Comparison of ENCODE assay signal across 1 cellular context in the genomic region with DNA sequence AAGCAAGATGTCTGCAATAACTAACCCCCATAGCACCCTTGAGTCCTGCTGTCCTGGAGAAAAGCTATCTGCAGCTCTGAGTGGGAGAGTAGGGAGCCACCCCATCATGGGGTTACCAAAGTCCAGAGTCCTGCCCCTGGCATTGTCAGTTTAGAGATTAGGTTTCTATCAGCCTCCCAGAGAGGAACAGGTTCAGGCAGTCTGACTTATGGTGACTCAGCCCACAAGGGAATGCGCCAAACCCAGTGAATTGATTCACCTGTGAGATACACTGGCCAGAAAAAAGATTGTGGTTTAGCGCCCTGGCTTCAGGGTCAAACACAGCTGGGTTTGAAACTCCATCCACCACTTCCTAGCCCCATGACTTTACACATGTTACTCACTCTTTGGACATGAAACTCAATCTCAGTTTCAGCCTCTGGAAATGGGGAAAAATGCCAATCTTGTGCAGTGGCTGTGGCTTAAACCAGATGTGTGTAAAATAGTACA.
TF ChIP-seq lines count a peak whose summit lies in the region.

No MANE protein-coding gene starts in this region.

TF ChIP-seq in K562, 482 proteins besides CTCF, POLR2A, EP300 and RAD21 (continued from another document and continues in another):
- TF ChIP-seq TFAM (CRISPR knock-in tag; conservative IDR thresholded peaks at IDR 0.05) (no peak), GATA2 (CRISPR knock-in tag; IDR thresholded peaks at IDR 0.05) (peak; percentile 46), KLF13 (tag; IDR thresholded peaks at IDR 0.05; ENCODE audit: borderline replicate concordance, low read depth) (no peak), MECOM (CRISPR knock-in tag; IDR thresholded peaks at IDR 0.05) (0 out of 2 replicates have a peak, but pooled peaks have one; percentile 29), ZNF444 (CRISPR knock-in tag; IDR thresholded peaks at IDR 0.05) (no peak), NCOA6 (IDR thresholded peaks at IDR 0.05) (0 out of 2 replicates have a peak, but pooled peaks have one; percentile 8), TCF3 (CRISPR knock-in tag; IDR thresholded peaks at IDR 0.05) (peak; percentile 73), TRIM24 (IDR thresholded peaks at IDR 0.05) (0 out of 4 replicates have a peak, but pooled peaks have one; percentile 15 to 51), SRF (CRISPR knock-in tag; IDR thresholded peaks at IDR 0.05) (peak in 1 of 2 experiments; percentile 66; a peak in 1 of 4 replicates), ZEB2 (IDR thresholded peaks at IDR 0.05) (peak; percentile 89), NR4A1 (CRISPR knock-in tag; IDR thresholded peaks at IDR 0.05) (no peak), NR4A1 (tag; IDR thresholded peaks at IDR 0.05) (peak; percentile 37; the same call in 1 of the 2 replicates), STAT5A (IDR thresholded peaks at IDR 0.05; ENCODE audit: borderline replicate concordance, low read length) (peak; percentile 33; the same call in 1 of the 2 replicates), SMC3 (conservative IDR thresholded peaks at IDR 0.05; ENCODE audit: insufficient read depth, low read depth, low read length) (0 out of 2 replicates have a peak, but pooled peaks have one; percentile 12), CBX3 (IDR thresholded peaks at IDR 0.05; ENCODE audit: borderline replicate concordance in 1 of 2, low read length in 2 of 2) (0 out of 3 replicates have a peak, but pooled peaks of 1 of the 2 experiments have one; percentile 43), POLR2AphosphoS5 (IDR thresholded peaks at IDR 0.05; ENCODE audit: control insufficient read depth, insufficient read depth, low read depth, low read length) (peak; percentile 66; the same call in 1 of the 2 replicates), LEF1 (IDR thresholded peaks at IDR 0.05) (peak; percentile 42; the same call in 1 of the 2 replicates), CBFA2T2 (conservative IDR thresholded peaks at IDR 0.05) (peak; percentile 80), FOXK1 (CRISPR knock-in tag; IDR thresholded peaks at IDR 0.05; ENCODE audit: borderline replicate concordance) (no peak), TEAD1 (CRISPR knock-in tag; IDR thresholded peaks at IDR 0.05) (peak; percentile 65 to 78; a peak in 3 of 4 replicates), NFIC (IDR thresholded peaks at IDR 0.05) (peak; percentile 61), RCOR1 (IDR thresholded peaks at IDR 0.05; ENCODE audit: borderline replicate concordance in 1 of 2, low read depth in 2 of 2, low read length in 2 of 2) (peak; percentile 77 to 97), ZNF311 (CRISPR knock-in tag; IDR thresholded peaks at IDR 0.05) (peak; percentile 49; the same call in 1 of the 2 replicates), RBM22 (IDR thresholded peaks at IDR 0.05; ENCODE audit: low read depth, low read length, poor library complexity, severe bottlenecking) (no peak), HDAC1 (IDR thresholded peaks at IDR 0.05) (peak in 1 of 2 experiments; percentile 86; a peak in 2 of 4 replicates), DMBX1 (CRISPR knock-in tag; IDR thresholded peaks at IDR 0.05; ENCODE audit: borderline replicate concordance) (peak; percentile 81; the same call in 1 of the 2 replicates), HNRNPL (IDR thresholded peaks at IDR 0.05; ENCODE audit: low read depth, low read length) (0 out of 2 replicates have a peak, but pooled peaks have one; percentile 36), GATAD2B (IDR thresholded peaks at IDR 0.05; ENCODE audit: borderline replicate concordance) (peak; percentile 33; the same call in 1 of the 2 replicates), NCOA1 (IDR thresholded peaks at IDR 0.05; ENCODE audit: low read depth) (peak; percentile 51; the same call in 1 of the 2 replicates), CCNT2 (IDR thresholded peaks at IDR 0.05; ENCODE audit: borderline replicate concordance, extremely low read depth, insufficient read length, low read depth, low read length) (no peak), XRCC4 (IDR thresholded peaks at IDR 0.05; ENCODE audit: extremely low read depth, insufficient read depth, insufficient read length) (no peak), SMAD4 (CRISPR knock-in tag; conservative IDR thresholded peaks at IDR 0.05) (peak; percentile 84), KHSRP (IDR thresholded peaks at IDR 0.05) (no peak), ESRRA (IDR thresholded peaks at IDR 0.05; ENCODE audit: borderline replicate concordance, low read depth) (peak; percentile 78; the same call in 1 of the 2 replicates), NRF1 (conservative IDR thresholded peaks at IDR 0.05 in 1 of 2, IDR thresholded peaks at IDR 0.05 in 1 of 2) (peak in 1 of 2 experiments; percentile 21; a peak in 1 of 4 replicates), TBL1XR1 (IDR thresholded peaks at IDR 0.05; ENCODE audit: low read length in 2 of 2) (peak in 1 of 2 experiments; percentile 89; a peak in 2 of 4 replicates)
- TF ChIP-seq, protein P1, sequence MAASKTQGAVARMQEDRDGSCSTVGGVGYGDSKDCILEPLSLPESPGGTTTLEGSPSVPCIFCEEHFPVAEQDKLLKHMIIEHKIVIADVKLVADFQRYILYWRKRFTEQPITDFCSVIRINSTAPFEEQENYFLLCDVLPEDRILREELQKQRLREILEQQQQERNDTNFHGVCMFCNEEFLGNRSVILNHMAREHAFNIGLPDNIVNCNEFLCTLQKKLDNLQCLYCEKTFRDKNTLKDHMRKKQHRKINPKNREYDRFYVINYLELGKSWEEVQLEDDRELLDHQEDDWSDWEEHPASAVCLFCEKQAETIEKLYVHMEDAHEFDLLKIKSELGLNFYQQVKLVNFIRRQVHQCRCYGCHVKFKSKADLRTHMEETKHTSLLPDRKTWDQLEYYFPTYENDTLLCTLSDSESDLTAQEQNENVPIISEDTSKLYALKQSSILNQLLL (CRISPR knock-in tag; IDR thresholded peaks at IDR 0.05; ENCODE audit: borderline replicate concordance), result no peak
- TF ChIP-seq, protein P2, sequence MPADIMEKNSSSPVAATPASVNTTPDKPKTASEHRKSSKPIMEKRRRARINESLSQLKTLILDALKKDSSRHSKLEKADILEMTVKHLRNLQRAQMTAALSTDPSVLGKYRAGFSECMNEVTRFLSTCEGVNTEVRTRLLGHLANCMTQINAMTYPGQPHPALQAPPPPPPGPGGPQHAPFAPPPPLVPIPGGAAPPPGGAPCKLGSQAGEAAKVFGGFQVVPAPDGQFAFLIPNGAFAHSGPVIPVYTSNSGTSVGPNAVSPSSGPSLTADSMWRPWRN (IDR thresholded peaks at IDR 0.05; ENCODE audit: low read depth), result peak; percentile 82
- TF ChIP-seq, protein P3, sequence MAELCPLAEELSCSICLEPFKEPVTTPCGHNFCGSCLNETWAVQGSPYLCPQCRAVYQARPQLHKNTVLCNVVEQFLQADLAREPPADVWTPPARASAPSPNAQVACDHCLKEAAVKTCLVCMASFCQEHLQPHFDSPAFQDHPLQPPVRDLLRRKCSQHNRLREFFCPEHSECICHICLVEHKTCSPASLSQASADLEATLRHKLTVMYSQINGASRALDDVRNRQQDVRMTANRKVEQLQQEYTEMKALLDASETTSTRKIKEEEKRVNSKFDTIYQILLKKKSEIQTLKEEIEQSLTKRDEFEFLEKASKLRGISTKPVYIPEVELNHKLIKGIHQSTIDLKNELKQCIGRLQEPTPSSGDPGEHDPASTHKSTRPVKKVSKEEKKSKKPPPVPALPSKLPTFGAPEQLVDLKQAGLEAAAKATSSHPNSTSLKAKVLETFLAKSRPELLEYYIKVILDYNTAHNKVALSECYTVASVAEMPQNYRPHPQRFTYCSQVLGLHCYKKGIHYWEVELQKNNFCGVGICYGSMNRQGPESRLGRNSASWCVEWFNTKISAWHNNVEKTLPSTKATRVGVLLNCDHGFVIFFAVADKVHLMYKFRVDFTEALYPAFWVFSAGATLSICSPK (IDR thresholded peaks at IDR 0.05; ENCODE audit: borderline replicate concordance), result no peak
- TF ChIP-seq, protein P4, sequence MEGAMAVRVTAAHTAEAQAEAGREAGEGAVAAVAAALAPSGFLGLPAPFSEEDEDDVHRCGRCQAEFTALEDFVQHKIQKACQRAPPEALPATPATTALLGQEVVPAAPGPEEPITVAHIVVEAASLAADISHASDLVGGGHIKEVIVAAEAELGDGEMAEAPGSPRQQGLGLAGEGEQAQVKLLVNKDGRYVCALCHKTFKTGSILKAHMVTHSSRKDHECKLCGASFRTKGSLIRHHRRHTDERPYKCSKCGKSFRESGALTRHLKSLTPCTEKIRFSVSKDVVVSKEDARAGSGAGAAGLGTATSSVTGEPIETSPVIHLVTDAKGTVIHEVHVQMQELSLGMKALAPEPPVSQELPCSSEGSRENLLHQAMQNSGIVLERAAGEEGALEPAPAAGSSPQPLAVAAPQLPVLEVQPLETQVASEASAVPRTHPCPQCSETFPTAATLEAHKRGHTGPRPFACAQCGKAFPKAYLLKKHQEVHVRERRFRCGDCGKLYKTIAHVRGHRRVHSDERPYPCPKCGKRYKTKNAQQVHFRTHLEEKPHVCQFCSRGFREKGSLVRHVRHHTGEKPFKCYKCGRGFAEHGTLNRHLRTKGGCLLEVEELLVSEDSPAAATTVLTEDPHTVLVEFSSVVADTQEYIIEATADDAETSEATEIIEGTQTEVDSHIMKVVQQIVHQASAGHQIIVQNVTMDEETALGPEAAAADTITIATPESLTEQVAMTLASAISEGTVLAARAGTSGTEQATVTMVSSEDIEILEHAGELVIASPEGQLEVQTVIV (CRISPR knock-in tag; IDR thresholded peaks at IDR 0.05; ENCODE audit: borderline replicate concordance), result no peak
- TF ChIP-seq, protein P5, sequence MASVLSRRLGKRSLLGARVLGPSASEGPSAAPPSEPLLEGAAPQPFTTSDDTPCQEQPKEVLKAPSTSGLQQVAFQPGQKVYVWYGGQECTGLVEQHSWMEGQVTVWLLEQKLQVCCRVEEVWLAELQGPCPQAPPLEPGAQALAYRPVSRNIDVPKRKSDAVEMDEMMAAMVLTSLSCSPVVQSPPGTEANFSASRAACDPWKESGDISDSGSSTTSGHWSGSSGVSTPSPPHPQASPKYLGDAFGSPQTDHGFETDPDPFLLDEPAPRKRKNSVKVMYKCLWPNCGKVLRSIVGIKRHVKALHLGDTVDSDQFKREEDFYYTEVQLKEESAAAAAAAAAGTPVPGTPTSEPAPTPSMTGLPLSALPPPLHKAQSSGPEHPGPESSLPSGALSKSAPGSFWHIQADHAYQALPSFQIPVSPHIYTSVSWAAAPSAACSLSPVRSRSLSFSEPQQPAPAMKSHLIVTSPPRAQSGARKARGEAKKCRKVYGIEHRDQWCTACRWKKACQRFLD (CRISPR knock-in tag; IDR thresholded peaks at IDR 0.05), result peak; percentile 42; the same call in 1 of the 2 replicates
- TF ChIP-seq, protein P6, sequence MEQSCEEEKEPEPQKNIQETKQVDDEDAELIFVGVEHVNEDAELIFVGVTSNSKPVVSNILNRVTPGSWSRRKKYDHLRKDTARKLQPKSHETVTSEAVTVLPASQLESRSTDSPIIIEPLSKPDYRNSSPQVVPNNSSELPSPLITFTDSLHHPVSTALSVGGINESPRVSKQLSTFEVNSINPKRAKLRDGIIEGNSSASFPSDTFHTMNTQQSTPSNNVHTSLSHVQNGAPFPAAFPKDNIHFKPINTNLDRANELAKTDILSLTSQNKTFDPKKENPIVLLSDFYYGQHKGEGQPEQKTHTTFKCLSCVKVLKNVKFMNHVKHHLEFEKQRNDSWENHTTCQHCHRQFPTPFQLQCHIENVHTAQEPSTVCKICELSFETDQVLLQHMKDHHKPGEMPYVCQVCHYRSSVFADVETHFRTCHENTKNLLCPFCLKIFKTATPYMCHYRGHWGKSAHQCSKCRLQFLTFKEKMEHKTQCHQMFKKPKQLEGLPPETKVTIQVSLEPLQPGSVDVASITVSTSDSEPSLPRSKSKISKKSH (CRISPR knock-in tag; IDR thresholded peaks at IDR 0.05), result no peak
- TF ChIP-seq, protein P7, sequence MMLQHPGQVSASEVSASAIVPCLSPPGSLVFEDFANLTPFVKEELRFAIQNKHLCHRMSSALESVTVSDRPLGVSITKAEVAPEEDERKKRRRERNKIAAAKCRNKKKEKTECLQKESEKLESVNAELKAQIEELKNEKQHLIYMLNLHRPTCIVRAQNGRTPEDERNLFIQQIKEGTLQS (IDR thresholded peaks at IDR 0.05), result peak; percentile 81
- TF ChIP-seq, protein P7 (CRISPR knock-in tag; conservative IDR thresholded peaks at IDR 0.05), result no peak
- TF ChIP-seq, protein P8, sequence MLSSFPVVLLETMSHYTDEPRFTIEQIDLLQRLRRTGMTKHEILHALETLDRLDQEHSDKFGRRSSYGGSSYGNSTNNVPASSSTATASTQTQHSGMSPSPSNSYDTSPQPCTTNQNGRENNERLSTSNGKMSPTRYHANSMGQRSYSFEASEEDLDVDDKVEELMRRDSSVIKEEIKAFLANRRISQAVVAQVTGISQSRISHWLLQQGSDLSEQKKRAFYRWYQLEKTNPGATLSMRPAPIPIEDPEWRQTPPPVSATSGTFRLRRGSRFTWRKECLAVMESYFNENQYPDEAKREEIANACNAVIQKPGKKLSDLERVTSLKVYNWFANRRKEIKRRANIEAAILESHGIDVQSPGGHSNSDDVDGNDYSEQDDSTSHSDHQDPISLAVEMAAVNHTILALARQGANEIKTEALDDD (IDR thresholded peaks at IDR 0.05), result peak; percentile 82
- TF ChIP-seq, protein P9, sequence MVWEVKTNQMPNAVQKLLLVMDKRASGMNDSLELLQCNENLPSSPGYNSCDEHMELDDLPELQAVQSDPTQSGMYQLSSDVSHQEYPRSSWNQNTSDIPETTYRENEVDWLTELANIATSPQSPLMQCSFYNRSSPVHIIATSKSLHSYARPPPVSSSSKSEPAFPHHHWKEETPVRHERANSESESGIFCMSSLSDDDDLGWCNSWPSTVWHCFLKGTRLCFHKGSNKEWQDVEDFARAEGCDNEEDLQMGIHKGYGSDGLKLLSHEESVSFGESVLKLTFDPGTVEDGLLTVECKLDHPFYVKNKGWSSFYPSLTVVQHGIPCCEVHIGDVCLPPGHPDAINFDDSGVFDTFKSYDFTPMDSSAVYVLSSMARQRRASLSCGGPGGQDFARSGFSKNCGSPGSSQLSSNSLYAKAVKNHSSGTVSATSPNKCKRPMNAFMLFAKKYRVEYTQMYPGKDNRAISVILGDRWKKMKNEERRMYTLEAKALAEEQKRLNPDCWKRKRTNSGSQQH (CRISPR knock-in tag; IDR thresholded peaks at IDR 0.05), result no peak
- TF ChIP-seq, protein P10, sequence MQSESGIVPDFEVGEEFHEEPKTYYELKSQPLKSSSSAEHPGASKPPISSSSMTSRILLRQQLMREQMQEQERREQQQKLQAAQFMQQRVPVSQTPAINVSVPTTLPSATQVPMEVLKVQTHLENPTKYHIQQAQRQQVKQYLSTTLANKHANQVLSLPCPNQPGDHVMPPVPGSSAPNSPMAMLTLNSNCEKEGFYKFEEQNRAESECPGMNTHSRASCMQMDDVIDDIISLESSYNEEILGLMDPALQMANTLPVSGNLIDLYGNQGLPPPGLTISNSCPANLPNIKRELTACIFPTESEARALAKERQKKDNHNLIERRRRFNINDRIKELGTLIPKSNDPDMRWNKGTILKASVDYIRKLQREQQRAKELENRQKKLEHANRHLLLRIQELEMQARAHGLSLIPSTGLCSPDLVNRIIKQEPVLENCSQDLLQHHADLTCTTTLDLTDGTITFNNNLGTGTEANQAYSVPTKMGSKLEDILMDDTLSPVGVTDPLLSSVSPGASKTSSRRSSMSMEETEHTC (IDR thresholded peaks at IDR 0.05), result peak; percentile 50; the same call in 1 of the 2 replicates
- TF ChIP-seq, protein P11, sequence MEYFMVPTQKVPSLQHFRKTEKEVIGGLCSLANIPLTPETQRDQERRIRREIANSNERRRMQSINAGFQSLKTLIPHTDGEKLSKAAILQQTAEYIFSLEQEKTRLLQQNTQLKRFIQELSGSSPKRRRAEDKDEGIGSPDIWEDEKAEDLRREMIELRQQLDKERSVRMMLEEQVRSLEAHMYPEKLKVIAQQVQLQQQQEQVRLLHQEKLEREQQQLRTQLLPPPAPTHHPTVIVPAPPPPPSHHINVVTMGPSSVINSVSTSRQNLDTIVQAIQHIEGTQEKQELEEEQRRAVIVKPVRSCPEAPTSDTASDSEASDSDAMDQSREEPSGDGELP (CRISPR knock-in tag; IDR thresholded peaks at IDR 0.05; ENCODE audit: borderline replicate concordance), result peak; percentile 92
